In the genomic region with DNA sequence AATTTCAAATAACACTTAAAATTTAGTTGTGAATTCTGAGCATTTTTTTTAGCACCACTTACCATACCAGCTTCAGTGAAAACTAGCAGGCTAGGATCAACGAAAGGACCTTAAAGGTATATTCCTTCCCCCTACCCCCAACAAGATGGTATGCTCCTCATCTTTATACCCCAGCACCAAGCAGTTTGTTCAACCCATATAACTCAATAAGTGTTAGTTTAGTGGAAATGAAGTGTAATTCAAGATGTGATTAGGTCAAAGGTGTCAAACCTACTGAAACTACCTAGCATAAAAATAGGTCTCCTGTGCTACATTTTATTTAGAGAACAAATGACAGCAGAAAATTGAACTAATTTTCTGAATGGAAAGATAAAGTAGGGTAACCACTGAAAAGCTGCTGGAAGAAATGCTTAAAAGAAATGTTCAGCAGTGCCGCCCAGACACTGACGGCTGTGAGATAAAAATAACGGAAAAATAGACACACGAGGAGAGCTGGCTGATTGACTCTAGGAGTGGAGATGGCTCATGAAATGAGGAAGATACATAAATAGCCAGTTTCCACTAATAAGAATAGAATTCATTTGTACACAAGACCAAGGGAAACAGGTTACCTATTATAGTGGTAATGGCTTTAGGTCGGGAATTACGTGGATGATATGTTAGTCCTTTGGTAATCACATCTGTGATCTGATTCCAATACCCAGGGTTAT, we compare ENCODE assay signal across 15 cellular contexts.
DNase-seq lines count a peak whose midpoint lies in the region; ATAC-seq and TF ChIP-seq lines count a peak whose summit lies in the region.
"Had no signal": no experiment of that assay in that cellular context is flagged by ENCODE, and none has a peak within 500 bp of the region (broad histone marks: within the 10 kb centered on the region; RNA-seq: fewer than 3 reads in every experiment).

No MANE protein-coding gene starts in this region.

- H3K4me1 Mint-ChIP-seq in progenitor cell of endocrine pancreas (ENCODE audit: low read depth), result no peaks in the 10 kb centered on the region

- H3K9me3 ChIP-seq in HEK293 (ENCODE audit: control insufficient read depth, insufficient read depth, low read depth, low read length), result no peaks in the 10 kb centered on the region
- H3K9me3 ChIP-seq: spleen had no signal

- no peak overlapping the region for H3K4me3 Mint-ChIP-seq in progenitor cell of endocrine pancreas (ENCODE audit: low read depth)
- H3K4me3 Mint-ChIP-seq: activated naive CD4-positive, alpha-beta T cell treated with anti-CD3 and anti-CD28 coated beads, Interleukin-2, amount 10 ng/mL, durations not matched to agents 7 days and 5 days; CD8-positive, alpha-beta T cell had no signal

- H3K9me3 Mint-ChIP-seq in progenitor cell of endocrine pancreas (ENCODE audit: low read depth), result peaks cover 6% of the 10 kb centered on the region
- H3K9me3 Mint-ChIP-seq: CD8-positive, alpha-beta T cell had no signal

- H3K4me3 ChIP-seq in HEK293 (ENCODE audit: low read depth, low read length), result no peak overlapping the region
- H3K4me3 ChIP-seq: spleen had no signal

- no peaks in the 10 kb centered on the region for H3K27me3 Mint-ChIP-seq in progenitor cell of endocrine pancreas
- H3K27me3 Mint-ChIP-seq: activated naive CD4-positive, alpha-beta T cell treated with anti-CD3 and anti-CD28 coated beads, Interleukin-2, amount 10 ng/mL, durations not matched to agents 7 days and 5 days had no signal

- H3K36me3 Mint-ChIP-seq in progenitor cell of endocrine pancreas (ENCODE audit: insufficient read depth), result peaks cover 2% of the 10 kb centered on the region
- H3K36me3 Mint-ChIP-seq: CD8-positive, alpha-beta T cell had no signal

- TF ChIP-seq CTCF in HEK293 (tag by site-specific recombination; IDR thresholded peaks at IDR 0.05) (no peak), progenitor cell of endocrine pancreas (IDR thresholded peaks at IDR 0.05; ENCODE audit: unreplicated experiment) (no peak)

- CTCF ChIA-PET in HEK293 (lab: Yijun Ruan, JAX), result no interaction called here

- H3K36me3 ChIP-seq in HEK293 (ENCODE audit: control insufficient read depth in 2 of 2, insufficient read depth in 1 of 2, low read length in 2 of 2), result no peaks in the 10 kb centered on the region
- H3K36me3 ChIP-seq: spleen had no signal

- ATAC-seq in GM19035 (IDR thresholded peaks at IDR 0.05; ENCODE audit: unreplicated experiment), result no peak
- ATAC-seq: CD8-positive, alpha-beta T cell had no signal

- no peak overlapping the region for H3K27ac ChIP-seq in HEK293 (ENCODE audit: extremely low read depth, low read depth, low read length)
- H3K27ac ChIP-seq: 22Rv1, spleen had no signal

- DNase-seq in SIG-M5 treated with dmso at 0.1 percent for 504 hours (lab: John Stamatoyannopoulos, UW; ENCODE audit: unreplicated experiment) (peak; percentile 74), SIG-M5 (lab: John Stamatoyannopoulos, UW) (no peak), NOMO-1 treated with dmso at 0.1 percent for 144 hours (lab: John Stamatoyannopoulos, UW; ENCODE audit: unreplicated experiment) (peak; percentile 12), progenitor cell of endocrine pancreas (ENCODE audit: low spot score, unreplicated experiment) (no peak), SW 1271 (lab: John Stamatoyannopoulos, UW) (no peak)
- no peak for DNase-seq in activated naive CD4-positive, alpha-beta T cell treated with anti-CD3 and anti-CD28 coated beads, Interleukin-2, amount 50 U/mL, for 16 hours
- DNase-seq: activated naive CD4-positive, alpha-beta T cell treated with anti-CD3 and anti-CD28 coated beads, Interleukin-2, amount 10 ng/mL, durations not matched to agents 7 days and 5 days; CD8-positive, alpha-beta T cell; effector CD4-positive, alpha-beta T cell; mammary epithelial cell; SHP77 treated with DMSO at 0.1 percent for 48 hours; spleen had no signal

- H3K27ac Mint-ChIP-seq in progenitor cell of endocrine pancreas, result peak overlapping the region; percentile 34
- H3K27ac Mint-ChIP-seq: activated naive CD4-positive, alpha-beta T cell treated with anti-CD3 and anti-CD28 coated beads, Interleukin-2, amount 10 ng/mL, durations not matched to agents 7 days and 5 days; CD8-positive, alpha-beta T cell had no signal

- H3K4me1 ChIP-seq in HEK293 (ENCODE audit: control insufficient read depth, insufficient read depth, low read length), result no peaks in the 10 kb centered on the region

- POLR2A ChIA-PET in HEK293 (lab: Yijun Ruan, JAX), result no interaction called here

TF ChIP-seq in HEK293, 187 proteins besides CTCF, POLR2A, EP300 and RAD21:
- no peak for TF ChIP-seq MEIS1 (CRISPR knock-in tag; IDR thresholded peaks at IDR 0.05; ENCODE audit: borderline replicate concordance)
- TF ChIP-seq YY2 (tag by site-specific recombination; IDR thresholded peaks at IDR 0.05), result no peak
- TF ChIP-seq, protein P1, sequence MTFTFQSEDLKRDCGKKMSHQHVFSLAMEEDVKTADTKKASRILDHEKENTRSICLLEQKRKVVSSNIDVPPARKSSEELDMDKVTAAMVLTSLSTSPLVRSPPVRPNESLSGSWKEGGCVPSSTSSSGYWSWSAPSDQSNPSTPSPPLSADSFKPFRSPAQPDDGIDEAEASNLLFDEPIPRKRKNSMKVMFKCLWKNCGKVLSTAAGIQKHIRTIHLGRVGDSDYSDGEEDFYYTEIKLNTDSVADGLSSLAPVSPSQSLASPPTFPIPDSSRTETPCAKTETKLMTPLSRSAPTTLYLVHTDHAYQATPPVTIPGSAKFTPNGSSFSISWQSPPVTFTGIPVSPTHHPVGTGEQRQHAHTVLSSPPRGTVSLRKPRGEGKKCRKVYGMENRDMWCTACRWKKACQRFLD (tag by site-specific recombination; IDR thresholded peaks at IDR 0.05), result no peak
- TF ChIP-seq, protein P2, sequence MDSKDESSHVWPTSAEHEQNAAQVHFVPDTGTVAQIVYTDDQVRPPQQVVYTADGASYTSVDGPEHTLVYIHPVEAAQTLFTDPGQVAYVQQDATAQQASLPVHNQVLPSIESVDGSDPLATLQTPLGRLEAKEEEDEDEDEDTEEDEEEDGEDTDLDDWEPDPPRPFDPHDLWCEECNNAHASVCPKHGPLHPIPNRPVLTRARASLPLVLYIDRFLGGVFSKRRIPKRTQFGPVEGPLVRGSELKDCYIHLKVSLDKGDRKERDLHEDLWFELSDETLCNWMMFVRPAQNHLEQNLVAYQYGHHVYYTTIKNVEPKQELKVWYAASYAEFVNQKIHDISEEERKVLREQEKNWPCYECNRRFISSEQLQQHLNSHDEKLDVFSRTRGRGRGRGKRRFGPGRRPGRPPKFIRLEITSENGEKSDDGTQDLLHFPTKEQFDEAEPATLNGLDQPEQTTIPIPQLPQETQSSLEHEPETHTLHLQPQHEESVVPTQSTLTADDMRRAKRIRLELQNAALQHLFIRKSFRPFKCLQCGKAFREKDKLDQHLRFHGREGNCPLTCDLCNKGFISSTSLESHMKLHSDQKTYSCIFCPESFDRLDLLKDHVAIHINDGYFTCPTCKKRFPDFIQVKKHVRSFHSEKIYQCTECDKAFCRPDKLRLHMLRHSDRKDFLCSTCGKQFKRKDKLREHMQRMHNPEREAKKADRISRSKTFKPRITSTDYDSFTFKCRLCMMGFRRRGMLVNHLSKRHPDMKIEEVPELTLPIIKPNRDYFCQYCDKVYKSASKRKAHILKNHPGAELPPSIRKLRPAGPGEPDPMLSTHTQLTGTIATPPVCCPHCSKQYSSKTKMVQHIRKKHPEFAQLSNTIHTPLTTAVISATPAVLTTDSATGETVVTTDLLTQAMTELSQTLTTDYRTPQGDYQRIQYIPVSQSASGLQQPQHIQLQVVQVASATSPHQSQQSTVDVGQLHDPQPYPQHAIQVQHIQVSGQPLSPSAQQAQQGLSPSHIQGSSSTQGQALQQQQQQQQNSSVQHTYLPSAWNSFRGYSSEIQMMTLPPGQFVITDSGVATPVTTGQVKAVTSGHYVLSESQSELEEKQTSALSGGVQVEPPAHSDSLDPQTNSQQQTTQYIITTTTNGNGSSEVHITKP (tag by site-specific recombination; IDR thresholded peaks at IDR 0.05), result peak; percentile 40
- TF ChIP-seq ZNF529 (tag by site-specific recombination; IDR thresholded peaks at IDR 0.05; ENCODE audit: insufficient replicate concordance), result no peak

Comparison
In these comparisons a context has a peak if more than half of its experiments do, and no peak if none do; other contexts are left out.
1. DNase-seq: peak in SIG-M5 treated with dmso at 0.1 percent for 504 hours (single experiment) and NOMO-1 treated with dmso at 0.1 percent for 144 hours (single experiment); none in SIG-M5 (single experiment), progenitor cell of endocrine pancreas (single experiment), activated naive CD4-positive, alpha-beta T cell treated with anti-CD3 and anti-CD28 coated beads, Interleukin-2, amount 50 U/mL, for 16 hours (single experiment) and SW 1271 (0 of 2).